19 cellular contexts compared by ENCODE assay signal in genomic region chr11:82831364-82831763, GRCh38.
"Had no signal": no experiment of that assay in that cellular context is flagged by ENCODE, and none has a peak within 500 bp of the region (broad histone marks: within the 10 kb centered on the region; RNA-seq: fewer than 3 reads in every experiment).

No MANE protein-coding gene starts in this region.

- H3K4me3 Mint-ChIP-seq: endodermal cell; naive thymus-derived CD4-positive, alpha-beta T cell; stimulated activated effector memory CD8-positive, alpha-beta T cell treated with anti-CD3 and anti-CD28 coated beads, Interleukin-12 subunit alpha, Interleukin-12 subunit beta, amount 100 ng/mL, for 72 hours had no signal

- H3K4me3 ChIP-seq: colonic mucosa, thoracic aorta, transverse colon had no signal

- H3K9me3 ChIP-seq: colonic mucosa, neutrophil, thoracic aorta, transverse colon had no signal

- H3K27me3 Mint-ChIP-seq: naive thymus-derived CD4-positive, alpha-beta T cell had no signal

- H3K27me3 ChIP-seq: colonic mucosa, foreskin keratinocyte, neutrophil, transverse colon had no signal

- H3K4me1 ChIP-seq: colonic mucosa, foreskin keratinocyte, transverse colon had no signal

- H3K27ac Mint-ChIP-seq: endodermal cell; naive thymus-derived CD4-positive, alpha-beta T cell; stimulated activated effector memory CD8-positive, alpha-beta T cell treated with anti-CD3 and anti-CD28 coated beads, Interleukin-12 subunit alpha, Interleukin-12 subunit beta, amount 100 ng/mL, for 72 hours had no signal

- H3K36me3 ChIP-seq: colonic mucosa, thoracic aorta had no signal

- FAIRE-seq: endothelial cell of umbilical vein, kidney had no signal

- H3K9me3 Mint-ChIP-seq: naive thymus-derived CD4-positive, alpha-beta T cell; stimulated activated effector memory CD8-positive, alpha-beta T cell treated with anti-CD3 and anti-CD28 coated beads, Interleukin-12 subunit alpha, Interleukin-12 subunit beta, amount 100 ng/mL, for 72 hours had no signal

- H3K27ac ChIP-seq: colonic mucosa, foreskin keratinocyte, neutrophil, thoracic aorta, transverse colon had no signal

- ATAC-seq: foreskin keratinocyte; left lobe of liver; naive thymus-derived CD4-positive, alpha-beta T cell; right cardiac atrium; stimulated activated effector memory CD8-positive, alpha-beta T cell treated with anti-CD3 and anti-CD28 coated beads, Interleukin-12 subunit alpha, Interleukin-12 subunit beta, amount 100 ng/mL, for 72 hours; stimulated activated naive CD8-positive, alpha-beta T cell treated with anti-CD3 and anti-CD28 coated beads, Interleukin-15, Interleukin-2, amounts not matched to agents 100 U/mL and 50 U/mL, for 24 hours had no signal

- H3K4me1 Mint-ChIP-seq: naive thymus-derived CD4-positive, alpha-beta T cell; stimulated activated effector memory CD8-positive, alpha-beta T cell treated with anti-CD3 and anti-CD28 coated beads, Interleukin-12 subunit alpha, Interleukin-12 subunit beta, amount 100 ng/mL, for 72 hours had no signal

- DNase-seq: colonic mucosa; effector CD4-positive, alpha-beta T cell; endodermal cell; erythroblast; foreskin keratinocyte; kidney; mammary epithelial cell; naive thymus-derived CD4-positive, alpha-beta T cell; posterior cingulate gyrus; right cardiac atrium; stimulated activated CD4-positive, alpha-beta T cell treated with anti-CD3 and anti-CD28 coated beads, Interleukin-4, amount 100 ng/mL, for 1 hour; stimulated activated CD8-positive, alpha-beta memory T cell treated with anti-CD3 and anti-CD28 coated beads, Interleukin-4, amount 100 ng/mL, for 48 hours; stimulated activated naive CD8-positive, alpha-beta T cell treated with anti-CD3 and anti-CD28 coated beads, Interleukin-15, Interleukin-2, amounts not matched to agents 100 U/mL and 50 U/mL, for 24 hours; transverse colon had no signal
